ENCODE assay signal across 8 cellular contexts in genomic region chr4:52659722-52660261, GRCh38. TPM values are rescaled to one million over a fixed set of nuclear protein-coding genes. Genes with fewer than 3 reads are reported as not detected.
DNase-seq lines count a peak whose midpoint lies in the region; ATAC-seq and TF ChIP-seq lines count a peak whose summit lies in the region.

No MANE protein-coding gene starts in this region.

- H3K27ac ChIP-seq in angular gyrus (ENCODE audit: low read depth, low read length): peak overlapping the region; percentile 91
- H3K27ac ChIP-seq in heart right ventricle: peak overlapping the region; percentile 95 to 100 (median 98)
- H3K27ac ChIP-seq in osteoblast (ENCODE audit: low read depth, low read length): peak overlapping the region; percentile 55

- H3K4me1 ChIP-seq in NT2/D1 (ENCODE audit: insufficient read depth, insufficient read length): peaks cover 3% of the 10 kb centered on the region
- peaks cover 0 to 66% (median 47%) of the 10 kb centered on the region in 9 donors for H3K4me1 ChIP-seq in heart right ventricle
- peaks cover 9% of the 10 kb centered on the region for H3K4me1 ChIP-seq in osteoblast (ENCODE audit: insufficient read depth, low read length)

- DNase-seq in NCI-H1417 (lab: John Stamatoyannopoulos, UW): peak; percentile 38 to 71 (median 70)
- no peak for DNase-seq in NCI-H1417 treated with DMSO at 0.1 percent for 48 hours (lab: John Stamatoyannopoulos, UW)
- DNase-seq in NT2/D1 (ENCODE audit: low read depth, low spot score): no peak
- DNase-seq in heart right ventricle: peak; percentile 74 to 84
- DNase-seq in osteoblast (ENCODE audit: insufficient read length, low spot score, missing footprints): peak; percentile 91
- DNase-seq in HPDE6-E6E7 (ENCODE audit: extremely low spot score): no peak

- H3K36me3 ChIP-seq in NT2/D1 (ENCODE audit: insufficient read depth, insufficient read length, low read length) (peaks cover 17% of the 10 kb centered on the region), heart right ventricle (peaks cover 0 to 8% (median 0%) of the 10 kb centered on the region in 9 donors), osteoblast (ENCODE audit: insufficient read depth, low read length) (no peaks in the 10 kb centered on the region)

- H3K27me3 ChIP-seq in NT2/D1 (ENCODE audit: insufficient read depth, insufficient read length): peaks cover 9% of the 10 kb centered on the region
- no peaks in the 10 kb centered on the region for H3K27me3 ChIP-seq in heart right ventricle
- H3K27me3 ChIP-seq in osteoblast (ENCODE audit: insufficient read depth, low read length): no peaks in the 10 kb centered on the region

- 1% methylated on average over 44 to 45 of the region's 45 CpGs for WGBS in heart right ventricle, 2 donors

- H3K9me3 ChIP-seq in NT2/D1 (ENCODE audit: insufficient read depth, low read length): peaks cover 28% of the 10 kb centered on the region
- H3K9me3 ChIP-seq in heart right ventricle: peaks cover 0 to 5% (median 0%) of the 10 kb centered on the region in 11 donors
- no peaks in the 10 kb centered on the region for H3K9me3 ChIP-seq in osteoblast (ENCODE audit: low read depth, low read length)

- H3K4me2 ChIP-seq in osteoblast (ENCODE audit: insufficient read depth, low read length): peak overlapping the region; percentile 86

- H4K20me1 ChIP-seq in osteoblast (ENCODE audit: insufficient read depth, low read length): peaks cover 6% of the 10 kb centered on the region

- intact Hi-C loops in heart right ventricle (cut with DNase I): loop anchor here in 8 of 10 donors (2.0 to 10.0 kb wide), 11 partner anchors 48 to 323 kb away; partner anchors contain the start of gene RASL11B (in 2 of the 8)

- peaks cover 18% of the 10 kb centered on the region for H3K79me2 ChIP-seq in osteoblast (ENCODE audit: insufficient read depth, low read length)

- H2AFZ ChIP-seq in osteoblast (ENCODE audit: low read length): peak overlapping the region; percentile 93

- H3K4me3 ChIP-seq in NT2/D1 (ENCODE audit: insufficient read length, low read depth) (peak overlapping the region; percentile 46), heart right ventricle (peak overlapping the region; percentile 51 to 93 (median 85)), osteoblast (ENCODE audit: insufficient read depth, low read length) (peak overlapping the region; percentile 88)

- no peak for TF ChIP-seq CTCF in heart right ventricle (IDR thresholded peaks at IDR 0.05)
- no peak for TF ChIP-seq CTCF in osteoblast (IDR thresholded peaks at IDR 0.05; ENCODE audit: extremely low read depth, low read depth, low read length)

- H3K9ac ChIP-seq in NT2/D1 (ENCODE audit: insufficient read length, low read depth): peak overlapping the region; percentile 70

- ATAC-seq in HG02610 (IDR thresholded peaks at IDR 0.05; ENCODE audit: unreplicated experiment) (peak; percentile 19), heart right ventricle (peak; percentile 69 to 80 (median 79))

RNA-seq across cellular contexts. Expression of gene USP46, which starts 0.7 kb away (rescaled TPM):
- total RNA-seq in heart right ventricle: 100 to 1,000 TPM in 1 of 10 donors, 10 to 100 TPM in 9; 46.8 to 113 (median 74.8) TPM
- 10 to 100 TPM in 1 of 2 donors, 1 to 10 TPM in 1; 4.8 to 10.9 TPM for polyA plus RNA-seq in heart right ventricle
- total RNA-seq in osteoblast: 12.4 and 12.7 TPM in 2 replicates

Comparison
In these comparisons a context has a peak if more than half of its experiments do, and no peak if none do; other contexts are left out.
1. DNase-seq: peak in NCI-H1417 (3 of 3), heart right ventricle (2 of 2) and osteoblast (single experiment); none in NCI-H1417 treated with DMSO at 0.1 percent for 48 hours (single experiment), NT2/D1 (single experiment) and HPDE6-E6E7 (single experiment).
2. Peak in every context shown above with its lines, with median percentiles within 50 percentile points of each other: H3K4me3 ChIP-seq and H3K27ac ChIP-seq.